Comparison of ENCODE assay signal across 20 cellular contexts in the genomic region with DNA sequence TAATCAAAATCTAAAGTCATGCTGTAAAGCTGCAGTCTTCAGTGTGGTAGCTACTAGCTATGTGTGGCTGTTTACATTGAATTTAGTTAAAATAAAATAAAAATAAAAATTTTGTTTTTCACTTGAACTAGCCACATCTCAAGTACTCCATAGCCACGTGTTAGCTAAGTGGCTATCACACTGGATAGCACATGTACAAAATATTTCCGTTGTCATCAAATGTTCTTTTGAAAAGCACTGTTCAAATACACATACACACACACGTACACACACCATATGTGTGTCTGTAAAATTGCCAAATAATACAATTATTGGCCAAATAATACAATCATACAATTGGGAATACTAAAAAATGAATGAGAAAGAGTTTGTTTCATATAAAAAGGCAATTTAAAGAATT.
DNase-seq lines count a peak whose midpoint lies in the region; ATAC-seq, FAIRE-seq and TF ChIP-seq lines count a peak whose summit lies in the region.
"Had no signal": no experiment of that assay in that cellular context is flagged by ENCODE, and none has a peak within 500 bp of the region (broad histone marks: within the 10 kb centered on the region; RNA-seq: fewer than 3 reads in every experiment).

No MANE protein-coding gene starts in this region.

- peak; percentile 76 for ATAC-seq in body of pancreas
- ATAC-seq in pancreas, result peak; percentile 45 to 75 (median 68)
- no peak for ATAC-seq in T-helper 17 cell

- no peak for FAIRE-seq in pancreas (lab: Jason Lieb, UNC)
- FAIRE-seq: GM12891, GM18507, H54 had no signal

- intact Hi-C loops in body of pancreas (cut with DNase I) (no loop called here), pancreas (cut with DNase I) (no loop called here), testis (cut with DNase I; ENCODE audit: low total_unique reads) (no loop called here)
- intact Hi-C loops in activated T-helper 1 cell treated with anti-CD3 and anti-CD28 coated beads, Interleukin-12 subunit alpha, Interleukin-12 subunit beta, Interleukin-2, Interleukin-4 antibody, amounts not matched to agents 30 ng/mL and 10 ng/mL and 1 ng/mL, durations not matched to agents 14 hours and 24 hours and 36 hours (cut with micrococcal nuclease), result no loop called here

- TF ChIP-seq CTCF in body of pancreas (IDR thresholded peaks at IDR 0.05) (no peak), hepatocyte (IDR thresholded peaks at IDR 0.05; ENCODE audit: poor library complexity) (no peak), pancreas (IDR thresholded peaks at IDR 0.05) (no peak), testis (IDR thresholded peaks at IDR 0.05) (no peak)

- H3K79me2 ChIP-seq in hepatocyte, result no peaks in the 10 kb centered on the region

- WGBS in body of pancreas, 2 donors, result 25 to 46% methylated on average over 3 of the region's 3 CpGs
- 68% methylated on average over 3 of the region's 3 CpGs for WGBS in hepatocyte (ENCODE audit: low lambda C conversion rate, missing lambda C conversion rate)
- 30 to 34% methylated on average over 3 of the region's 3 CpGs for WGBS in pancreas, 2 donors
- WGBS in testis, 2 donors, result 84 to 88% methylated on average over 3 of the region's 3 CpGs

- TF ChIP-seq POLR2A in body of pancreas (IDR thresholded peaks at IDR 0.05) (no peak), testis (IDR thresholded peaks at IDR 0.05) (no peak)

- H2AFZ ChIP-seq in hepatocyte, result peak overlapping the region; percentile 14

- no peaks in the 10 kb centered on the region for H3K9me2 ChIP-seq in hepatocyte (replicated peaks; ENCODE audit: insufficient read depth)

- no peaks in the 10 kb centered on the region for H3K4me1 Mint-ChIP-seq in activated T-helper 1 cell treated with anti-CD3 and anti-CD28 coated beads, Interleukin-12 subunit alpha, Interleukin-12 subunit beta, Interleukin-2, Interleukin-4 antibody, amounts not matched to agents 30 ng/mL and 10 ng/mL and 1 ng/mL, durations not matched to agents 14 hours and 24 hours and 36 hours (ENCODE audit: low read depth)
- no peaks in the 10 kb centered on the region for H3K4me1 Mint-ChIP-seq in T-helper 17 cell
- H3K4me1 Mint-ChIP-seq: CD4-positive, alpha-beta memory T cell had no signal

- H3K9me3 Mint-ChIP-seq in activated T-helper 1 cell treated with anti-CD3 and anti-CD28 coated beads, Interleukin-12 subunit alpha, Interleukin-12 subunit beta, Interleukin-2, Interleukin-4 antibody, amounts not matched to agents 30 ng/mL and 10 ng/mL and 1 ng/mL, durations not matched to agents 14 hours and 24 hours and 36 hours, result no peaks in the 10 kb centered on the region

- no peak overlapping the region for H3K4me3 Mint-ChIP-seq in activated T-helper 1 cell treated with anti-CD3 and anti-CD28 coated beads, Interleukin-12 subunit alpha, Interleukin-12 subunit beta, Interleukin-2, Interleukin-4 antibody, amounts not matched to agents 30 ng/mL and 10 ng/mL and 1 ng/mL, durations not matched to agents 14 hours and 24 hours and 36 hours
- H3K4me3 Mint-ChIP-seq in T-helper 17 cell, result no peak overlapping the region
- H3K4me3 Mint-ChIP-seq: CD4-positive, alpha-beta memory T cell; HFFc6 had no signal

- DNase-seq in body of pancreas (no peak), hepatocyte (ENCODE audit: low spot score) (no peak), pancreas (no peak), testis (no peak), substantia nigra (lab: John Stamatoyannopoulos, UW) (no peak), T-helper 17 cell (no peak)
- DNase-seq in activated T-helper 1 cell treated with anti-CD3 and anti-CD28 coated beads, Interleukin-12 subunit alpha, Interleukin-12 subunit beta, Interleukin-2, Interleukin-4 antibody, amounts not matched to agents 30 ng/mL and 10 ng/mL and 1 ng/mL, durations not matched to agents 14 hours and 24 hours and 36 hours (ENCODE audit: low spot score), result no peak
- DNase-seq: C1 segment of cervical spinal cord; Calu3; CD4-positive, alpha-beta memory T cell; COR-L47; DMS53; DMS79 treated with DMSO at 0.1 percent for 48 hours; GF-D8; GOT3; HFFc6 had no signal

- H3K4me1 ChIP-seq in body of pancreas, result peaks cover 15% of the 10 kb centered on the region
- H3K4me1 ChIP-seq in hepatocyte (ENCODE audit: insufficient read depth), result peaks cover 12% of the 10 kb centered on the region
- H3K4me1 ChIP-seq in pancreas, result peaks cover 0 to 7% (median 0%) of the 10 kb centered on the region in 3 donors
- H3K4me1 ChIP-seq in testis, result no peaks in the 10 kb centered on the region

- no peaks in the 10 kb centered on the region for H3K9me3 ChIP-seq in body of pancreas
- H3K9me3 ChIP-seq in hepatocyte (ENCODE audit: low read depth), result no peaks in the 10 kb centered on the region
- H3K9me3 ChIP-seq in pancreas, result no peaks in the 10 kb centered on the region
- H3K9me3 ChIP-seq in testis, result no peaks in the 10 kb centered on the region
- H3K9me3 ChIP-seq in T-helper 17 cell (ENCODE audit: control insufficient read depth, low read length, poor library complexity, severe bottlenecking), result no peaks in the 10 kb centered on the region
- H3K9me3 ChIP-seq: HAP-1 had no signal

- H3K4me3 ChIP-seq in body of pancreas (no peak overlapping the region), hepatocyte (no peak overlapping the region), pancreas (peak overlapping the region in 1 of 4 donors; percentile 22), testis (no peak overlapping the region)
- H3K4me3 ChIP-seq: HAP-1 had no signal

- H3K27me3 ChIP-seq in body of pancreas, result no peaks in the 10 kb centered on the region
- H3K27me3 ChIP-seq in hepatocyte, result no peaks in the 10 kb centered on the region
- H3K27me3 ChIP-seq in pancreas, result no peaks in the 10 kb centered on the region
- no peaks in the 10 kb centered on the region for H3K27me3 ChIP-seq in testis

- no peaks in the 10 kb centered on the region for H3K36me3 Mint-ChIP-seq in activated T-helper 1 cell treated with anti-CD3 and anti-CD28 coated beads, Interleukin-12 subunit alpha, Interleukin-12 subunit beta, Interleukin-2, Interleukin-4 antibody, amounts not matched to agents 30 ng/mL and 10 ng/mL and 1 ng/mL, durations not matched to agents 14 hours and 24 hours and 36 hours (ENCODE audit: low read depth)
- H3K36me3 Mint-ChIP-seq in T-helper 17 cell (ENCODE audit: low read depth), result no peaks in the 10 kb centered on the region
- H3K36me3 Mint-ChIP-seq: CD4-positive, alpha-beta memory T cell had no signal

- no peaks in the 10 kb centered on the region for H4K20me1 ChIP-seq in hepatocyte (ENCODE audit: insufficient read depth, poor library complexity, severe bottlenecking)

- H3K36me3 ChIP-seq in body of pancreas (replicated peaks in 1 of 2; ENCODE audit: insufficient read depth in 1 of 2, low read depth in 2 of 2), result no peaks in the 10 kb centered on the region
- no peaks in the 10 kb centered on the region for H3K36me3 ChIP-seq in hepatocyte (replicated peaks; ENCODE audit: insufficient read depth, low read depth)
- no peaks in the 10 kb centered on the region for H3K36me3 ChIP-seq in pancreas
- no peaks in the 10 kb centered on the region for H3K36me3 ChIP-seq in testis (ENCODE audit: low read depth, missing control alignments)
- H3K36me3 ChIP-seq: HAP-1 had no signal

- H3K27ac Mint-ChIP-seq in activated T-helper 1 cell treated with anti-CD3 and anti-CD28 coated beads, Interleukin-12 subunit alpha, Interleukin-12 subunit beta, Interleukin-2, Interleukin-4 antibody, amounts not matched to agents 30 ng/mL and 10 ng/mL and 1 ng/mL, durations not matched to agents 14 hours and 24 hours and 36 hours, result no peak overlapping the region
- no peak overlapping the region for H3K27ac Mint-ChIP-seq in T-helper 17 cell
- H3K27ac Mint-ChIP-seq: CD4-positive, alpha-beta memory T cell; HFFc6 had no signal

- H3K27ac ChIP-seq in body of pancreas (no peak overlapping the region), hepatocyte (peak overlapping the region; percentile 65), pancreas (peak overlapping the region in 1 of 4 donors; percentile 13), testis (no peak overlapping the region), substantia nigra (ENCODE audit: low read depth, low read length, poor library complexity, severe bottlenecking) (no peak overlapping the region)

- H3K27me3 Mint-ChIP-seq in activated T-helper 1 cell treated with anti-CD3 and anti-CD28 coated beads, Interleukin-12 subunit alpha, Interleukin-12 subunit beta, Interleukin-2, Interleukin-4 antibody, amounts not matched to agents 30 ng/mL and 10 ng/mL and 1 ng/mL, durations not matched to agents 14 hours and 24 hours and 36 hours (ENCODE audit: insufficient read depth), result no peaks in the 10 kb centered on the region
- no peaks in the 10 kb centered on the region for H3K27me3 Mint-ChIP-seq in T-helper 17 cell
- H3K27me3 Mint-ChIP-seq: CD4-positive, alpha-beta memory T cell had no signal

- peak overlapping the region; percentile 75 for H3K4me2 ChIP-seq in hepatocyte
